ENCODE assay signal across 1 cellular context in the genomic region with DNA sequence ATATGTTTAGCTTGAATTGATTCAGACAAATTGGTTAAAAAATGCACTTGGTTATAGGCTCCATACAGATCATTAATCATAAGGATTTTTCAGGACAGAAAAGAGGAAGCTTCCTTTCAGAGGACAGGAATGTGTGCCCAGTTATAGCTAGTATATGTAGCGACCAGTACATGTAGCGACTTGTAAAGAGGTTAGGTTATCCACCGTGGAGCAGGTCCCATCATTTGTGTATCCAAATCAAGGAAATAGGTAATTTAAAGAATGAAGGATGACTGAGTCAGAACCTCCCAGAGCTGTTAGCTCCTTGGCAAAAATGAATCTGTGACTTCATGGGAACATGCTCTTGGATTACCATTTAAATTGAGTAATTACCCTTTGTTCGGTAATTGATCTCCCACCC.
TF ChIP-seq lines count a peak whose summit lies in the region.

No MANE protein-coding gene starts in this region.

TF ChIP-seq in GM12891, 5 proteins besides CTCF, POLR2A, EP300 and RAD21:
- TF ChIP-seq SPI1 (IDR thresholded peaks at IDR 0.05; ENCODE audit: low read depth, low read length) = no peak
- no peak for TF ChIP-seq POLR2AphosphoS5 (IDR thresholded peaks at IDR 0.05; ENCODE audit: low read depth, low read length)
- no peak for TF ChIP-seq TAF1 (IDR thresholded peaks at IDR 0.05; ENCODE audit: low read depth, low read length)
- TF ChIP-seq POU2F2 (IDR thresholded peaks at IDR 0.05; ENCODE audit: low read depth, low read length) = no peak
